Comparison of ENCODE assay signal across 1 cellular context in genomic region chr17:70128727-70129238, GRCh38.
TF ChIP-seq lines count a peak whose summit lies in the region.

No MANE protein-coding gene starts in this region.

TF ChIP-seq in K562, 482 proteins besides CTCF, POLR2A, EP300 and RAD21 (continued from another document and continues in another):
- no peak for TF ChIP-seq TOE1 (IDR thresholded peaks at IDR 0.05; ENCODE audit: borderline replicate concordance)
- TF ChIP-seq TOE1 (CRISPR knock-in tag; IDR thresholded peaks at IDR 0.05; ENCODE audit: borderline replicate concordance, low read depth): no peak
- no peak for TF ChIP-seq RBM17 (IDR thresholded peaks at IDR 0.05; ENCODE audit: borderline replicate concordance, low read depth, low read length)
- peak; percentile 68; the same call in 1 of the 2 replicates for TF ChIP-seq SPI1 (IDR thresholded peaks at IDR 0.05; ENCODE audit: borderline replicate concordance, low read depth, low read length)
- TF ChIP-seq NRF1 (conservative IDR thresholded peaks at IDR 0.05 in 1 of 2, IDR thresholded peaks at IDR 0.05 in 1 of 2): peak; percentile 53 to 66; a peak in 3 of 4 replicates
- TF ChIP-seq ZNF197 (CRISPR knock-in tag; IDR thresholded peaks at IDR 0.05; ENCODE audit: low read depth): no peak
- no peak for TF ChIP-seq UBTF (IDR thresholded peaks at IDR 0.05; ENCODE audit: borderline replicate concordance in 1 of 2, low read depth in 2 of 2, low read length in 2 of 2)
- TF ChIP-seq BRD4 (IDR thresholded peaks at IDR 0.05): no peak
- TF ChIP-seq BRD9 (IDR thresholded peaks at IDR 0.05; ENCODE audit: low read depth, partially characterized antibody): no peak
- TF ChIP-seq FIP1L1 (IDR thresholded peaks at IDR 0.05; ENCODE audit: low read depth, low read length, poor library complexity, severe bottlenecking): no peak
- no peak; the same call in 1 of the 2 replicates for TF ChIP-seq MTA1 (IDR thresholded peaks at IDR 0.05; ENCODE audit: borderline replicate concordance)
- no peak for TF ChIP-seq ZSCAN32 (CRISPR knock-in tag; IDR thresholded peaks at IDR 0.05)
- TF ChIP-seq ZNF224 (CRISPR knock-in tag; IDR thresholded peaks at IDR 0.05): no peak
- TF ChIP-seq ZNF76 (CRISPR knock-in tag; IDR thresholded peaks at IDR 0.05; ENCODE audit: borderline replicate concordance): no peak
- no peak for TF ChIP-seq SMARCE1 (IDR thresholded peaks at IDR 0.05)
- TF ChIP-seq CSDE1 (IDR thresholded peaks at IDR 0.05): no peak; a peak in 2 of 4 replicates
- no peak for TF ChIP-seq RB1 (IDR thresholded peaks at IDR 0.05; ENCODE audit: low read depth)
- TF ChIP-seq PKNOX1 (IDR thresholded peaks at IDR 0.05): peak; percentile 16; the same call in 1 of the 2 replicates
- TF ChIP-seq ZNF311 (CRISPR knock-in tag; IDR thresholded peaks at IDR 0.05): no peak
- TF ChIP-seq CCAR2 (IDR thresholded peaks at IDR 0.05; ENCODE audit: low read depth, low read length): no peak
- TF ChIP-seq ZNF134 (CRISPR knock-in tag; conservative IDR thresholded peaks at IDR 0.05): no peak
- peak; percentile 89 for TF ChIP-seq EP400 (IDR thresholded peaks at IDR 0.05)
- no peak for TF ChIP-seq HMGXB4 (CRISPR knock-in tag; IDR thresholded peaks at IDR 0.05)
- no peak for TF ChIP-seq CHD7 (IDR thresholded peaks at IDR 0.05; ENCODE audit: low read depth, low read length)
- TF ChIP-seq TEAD2 (tag; IDR thresholded peaks at IDR 0.05): no peak
- no peak for TF ChIP-seq REST (CRISPR knock-in tag; IDR thresholded peaks at IDR 0.05; ENCODE audit: low read depth)
- no peak for TF ChIP-seq SLC30A9 (CRISPR knock-in tag; IDR thresholded peaks at IDR 0.05)
- TF ChIP-seq XRCC3 (IDR thresholded peaks at IDR 0.05): no peak
- no peak for TF ChIP-seq ZNF57 (CRISPR knock-in tag; IDR thresholded peaks at IDR 0.05)
- no peak for TF ChIP-seq SMARCC2 (IDR thresholded peaks at IDR 0.05; ENCODE audit: low read depth)
- no peak for TF ChIP-seq ZNF780A (CRISPR knock-in tag; IDR thresholded peaks at IDR 0.05)
- no peak for TF ChIP-seq ZNF512 (tag; IDR thresholded peaks at IDR 0.05)
- peak; percentile 96 for TF ChIP-seq GABPA (tag; conservative IDR thresholded peaks at IDR 0.05; ENCODE audit: low read depth)
- TF ChIP-seq BCOR (IDR thresholded peaks at IDR 0.05): no peak
- TF ChIP-seq BDP1 (IDR thresholded peaks at IDR 0.05; ENCODE audit: insufficient read depth, insufficient read length): no peak
- TF ChIP-seq CREM (IDR thresholded peaks at IDR 0.05; ENCODE audit: low read depth): peak; percentile 98
- TF ChIP-seq ZNF277 (CRISPR knock-in tag; IDR thresholded peaks at IDR 0.05; ENCODE audit: borderline replicate concordance): no peak
- no peak for TF ChIP-seq DNMT1 (IDR thresholded peaks at IDR 0.05)
- TF ChIP-seq SMAD3 (CRISPR knock-in tag; conservative IDR thresholded peaks at IDR 0.05): no peak
- no peak for TF ChIP-seq RHOXF2B (CRISPR knock-in tag; conservative IDR thresholded peaks at IDR 0.05)
- TF ChIP-seq ZNF253 (CRISPR knock-in tag; conservative IDR thresholded peaks at IDR 0.05): no peak
- 0 out of 2 replicates have a peak, but pooled peaks have one; percentile 47 for TF ChIP-seq CBX1 (IDR thresholded peaks at IDR 0.05; ENCODE audit: low read depth)
- TF ChIP-seq GTF2E2 (tag; IDR thresholded peaks at IDR 0.05): peak; percentile 73
